In genomic region chr1:18638818-18639193, GRCh38 we compare ENCODE assay signal across 17 cellular contexts. TPM values are rescaled to one million over a fixed set of nuclear protein-coding genes. Genes with fewer than 3 reads are reported as not detected.
DNase-seq lines count a peak whose midpoint lies in the region; TF ChIP-seq lines count a peak whose summit lies in the region.
"Had no signal": no experiment of that assay in that cellular context is flagged by ENCODE, and none has a peak within 500 bp of the region (broad histone marks: within the 10 kb centered on the region; RNA-seq: fewer than 3 reads in every experiment).

No MANE protein-coding gene starts in this region.

- H3K27ac Mint-ChIP-seq in brain (peak overlapping the region in 3 of 5 experiments; percentile 20 to 67 (median 60)), nephron (peak overlapping the region in 2 of 3 experiments; percentile 4 to 58)

- no peaks in the 10 kb centered on the region for H3K9me3 Mint-ChIP-seq in brain
- H3K9me3 Mint-ChIP-seq in nephron: no peaks in the 10 kb centered on the region

- H3K36me3 Mint-ChIP-seq in brain: peaks cover 6% of the 10 kb centered on the region
- no peaks in the 10 kb centered on the region for H3K36me3 Mint-ChIP-seq in nephron (ENCODE audit: low read depth)
- H3K36me3 Mint-ChIP-seq: CD4-positive, alpha-beta memory T cell had no signal

- peaks cover 100% of the 10 kb centered on the region for H3K27me3 Mint-ChIP-seq in brain
- H3K27me3 Mint-ChIP-seq in nephron (ENCODE audit: low read depth): peaks cover 100% of the 10 kb centered on the region

- peak overlapping the region in 3 of 5 experiments; percentile 12 to 79 (median 76) for H3K4me3 Mint-ChIP-seq in brain
- peak overlapping the region in 2 of 3 experiments; percentile 56 to 76 for H3K4me3 Mint-ChIP-seq in nephron

- peaks cover 97% of the 10 kb centered on the region for H3K27me3 ChIP-seq in H7 (ENCODE audit: control insufficient read depth, insufficient read depth, low read length)

- no peak overlapping the region for H3K4me3 ChIP-seq in H7 (ENCODE audit: insufficient read depth, low read depth, low read length)

- H3K4me1 Mint-ChIP-seq in brain (peaks cover 87% of the 10 kb centered on the region), nephron (peaks cover 60% of the 10 kb centered on the region)

- no peaks in the 10 kb centered on the region for H3K36me3 ChIP-seq in H7 (replicated peaks; ENCODE audit: control insufficient read depth, insufficient read depth, low read length)

- DNase-seq in H7 (peak; percentile 22), SW480 (ENCODE audit: low spot score) (no peak), amniotic stem cell (lab: John Stamatoyannopoulos, UW) (no peak), DMS 273 (lab: John Stamatoyannopoulos, UW; ENCODE audit: unreplicated experiment) (no peak)
- no peak for DNase-seq in effector CD4-positive, alpha-beta T cell
- DNase-seq: C1 segment of cervical spinal cord; Calu3; CD4-positive, alpha-beta memory T cell; COR-L47; DMS153; DND-41; GOT3; H9 had no signal

- TF ChIP-seq CTCF in brain (conservative IDR thresholded peaks at IDR 0.05) (no peak), nephron (IDR thresholded peaks at IDR 0.05; ENCODE audit: unreplicated experiment in 3 of 3) (no peak)

RNA-seq across cellular contexts. Expression of gene PAX7, which starts 8.2 kb away (rescaled TPM):
- 0.30 and 1.6 TPM in 2 replicates for total RNA-seq in H7 (2014; rRNA removed; shearing (Covaris generic))
- polyA plus RNA-seq in brain (ENCODE audit: insufficient read depth, low read depth, low replicate concordance): 0.34 TPM
- total RNA-seq: A172; Calu3; CD4-positive, alpha-beta memory T cell had no signal
- polyA plus RNA-seq: BJ; CD4-positive, alpha-beta memory T cell had no signal
